16 cellular contexts compared by ENCODE assay signal in genomic region chr13:78876915-78877549, GRCh38.
DNase-seq lines count a peak whose midpoint lies in the region; ATAC-seq lines count a peak whose summit lies in the region.
"Had no signal": no experiment of that assay in that cellular context is flagged by ENCODE, and none has a peak within 500 bp of the region (broad histone marks: within the 10 kb centered on the region; RNA-seq: fewer than 3 reads in every experiment).

No MANE protein-coding gene starts in this region.

- ATAC-seq in activated naive CD8-positive, alpha-beta T cell treated with anti-CD3 and anti-CD28 coated beads, Interleukin-2, amount 50 U/mL, for 24 hours, result peak; percentile 28
- peak; percentile 37 for ATAC-seq in stimulated activated naive CD8-positive, alpha-beta T cell treated with anti-CD3 and anti-CD28 coated beads, Interleukin-15, amount 100 ng/mL, for 72 hours
- ATAC-seq in stimulated activated naive CD8-positive, alpha-beta T cell treated with anti-CD3 and anti-CD28 coated beads, Interleukin-15, Interleukin-2, amounts not matched to agents 100 U/mL and 50 U/mL, for 24 hours, result no peak
- peak; percentile 16 for ATAC-seq in left lobe of liver

- intact Hi-C loops in posterior vena cava (cut with DNase I), result no loop called here

- H3K9me3 Mint-ChIP-seq in activated naive CD8-positive, alpha-beta T cell treated with anti-CD3 and anti-CD28 coated beads, Interleukin-2, amount 50 U/mL, for 24 hours, result no peaks in the 10 kb centered on the region
- H3K9me3 Mint-ChIP-seq in activated naive CD8-positive, alpha-beta T cell treated with anti-CD3 and anti-CD28 coated beads for 36 hours, result no peaks in the 10 kb centered on the region
- H3K9me3 Mint-ChIP-seq in stimulated activated naive CD8-positive, alpha-beta T cell treated with anti-CD3 and anti-CD28 coated beads, Interleukin-15, amount 100 ng/mL, for 72 hours, result no peaks in the 10 kb centered on the region
- H3K9me3 Mint-ChIP-seq: CD8-positive, alpha-beta memory T cell had no signal

- H3K27me3 Mint-ChIP-seq in activated naive CD8-positive, alpha-beta T cell treated with anti-CD3 and anti-CD28 coated beads, Interleukin-2, amount 50 U/mL, for 24 hours, result peaks cover 7% of the 10 kb centered on the region
- H3K27me3 Mint-ChIP-seq in activated naive CD8-positive, alpha-beta T cell treated with anti-CD3 and anti-CD28 coated beads for 36 hours, result no peaks in the 10 kb centered on the region
- no peaks in the 10 kb centered on the region for H3K27me3 Mint-ChIP-seq in stimulated activated naive CD8-positive, alpha-beta T cell treated with anti-CD3 and anti-CD28 coated beads, Interleukin-15, amount 100 ng/mL, for 72 hours
- H3K27me3 Mint-ChIP-seq: CD4-positive, CD25-positive, alpha-beta regulatory T cell had no signal

- no peak overlapping the region for H3K4me3 Mint-ChIP-seq in activated naive CD8-positive, alpha-beta T cell treated with anti-CD3 and anti-CD28 coated beads, Interleukin-2, amount 50 U/mL, for 24 hours
- no peak overlapping the region for H3K4me3 Mint-ChIP-seq in activated naive CD8-positive, alpha-beta T cell treated with anti-CD3 and anti-CD28 coated beads for 36 hours
- H3K4me3 Mint-ChIP-seq in stimulated activated naive CD8-positive, alpha-beta T cell treated with anti-CD3 and anti-CD28 coated beads, Interleukin-15, amount 100 ng/mL, for 72 hours, result no peak overlapping the region
- H3K4me3 Mint-ChIP-seq: CD4-positive, CD25-positive, alpha-beta regulatory T cell; H9 had no signal

- no peaks in the 10 kb centered on the region for H3K36me3 Mint-ChIP-seq in activated naive CD8-positive, alpha-beta T cell treated with anti-CD3 and anti-CD28 coated beads, Interleukin-2, amount 50 U/mL, for 24 hours (ENCODE audit: low read depth)
- no peaks in the 10 kb centered on the region for H3K36me3 Mint-ChIP-seq in activated naive CD8-positive, alpha-beta T cell treated with anti-CD3 and anti-CD28 coated beads for 36 hours
- H3K36me3 Mint-ChIP-seq: CD4-positive, CD25-positive, alpha-beta regulatory T cell; CD8-positive, alpha-beta memory T cell had no signal

- H3K4me1 Mint-ChIP-seq in activated naive CD8-positive, alpha-beta T cell treated with anti-CD3 and anti-CD28 coated beads, Interleukin-2, amount 50 U/mL, for 24 hours, result no peaks in the 10 kb centered on the region
- no peaks in the 10 kb centered on the region for H3K4me1 Mint-ChIP-seq in activated naive CD8-positive, alpha-beta T cell treated with anti-CD3 and anti-CD28 coated beads for 36 hours
- H3K4me1 Mint-ChIP-seq in stimulated activated naive CD8-positive, alpha-beta T cell treated with anti-CD3 and anti-CD28 coated beads, Interleukin-15, amount 100 ng/mL, for 72 hours, result no peaks in the 10 kb centered on the region
- H3K4me1 Mint-ChIP-seq: CD4-positive, CD25-positive, alpha-beta regulatory T cell; CD8-positive, alpha-beta memory T cell; H9 had no signal

- no peak for DNase-seq in activated naive CD8-positive, alpha-beta T cell treated with anti-CD3 and anti-CD28 coated beads, Interleukin-2, amount 50 U/mL, for 24 hours
- no peak for DNase-seq in activated naive CD8-positive, alpha-beta T cell treated with anti-CD3 and anti-CD28 coated beads for 36 hours
- no peak for DNase-seq in stimulated activated naive CD8-positive, alpha-beta T cell treated with anti-CD3 and anti-CD28 coated beads, Interleukin-15, amount 100 ng/mL, for 72 hours
- no peak for DNase-seq in stimulated activated naive CD8-positive, alpha-beta T cell treated with anti-CD3 and anti-CD28 coated beads, Interleukin-15, Interleukin-2, amounts not matched to agents 100 U/mL and 50 U/mL, for 24 hours
- DNase-seq in left lobe of liver (ENCODE audit: low spot score), result no peak
- no peak for DNase-seq in glomerular visceral epithelial cell (ENCODE audit: extremely low spot score)
- no peak for DNase-seq in posterior vena cava (ENCODE audit: low spot score)
- DNase-seq: ACHN; BE2C; C1 segment of cervical spinal cord; CD8-positive, alpha-beta memory T cell; COR-L47; DMS 273 treated with DMSO at 0.1 percent for 48 hours; EL had no signal

- H3K27ac Mint-ChIP-seq in activated naive CD8-positive, alpha-beta T cell treated with anti-CD3 and anti-CD28 coated beads, Interleukin-2, amount 50 U/mL, for 24 hours, result no peak overlapping the region
- no peak overlapping the region for H3K27ac Mint-ChIP-seq in activated naive CD8-positive, alpha-beta T cell treated with anti-CD3 and anti-CD28 coated beads for 36 hours
- H3K27ac Mint-ChIP-seq in stimulated activated naive CD8-positive, alpha-beta T cell treated with anti-CD3 and anti-CD28 coated beads, Interleukin-15, amount 100 ng/mL, for 72 hours, result no peak overlapping the region
- H3K27ac Mint-ChIP-seq: CD4-positive, CD25-positive, alpha-beta regulatory T cell; CD8-positive, alpha-beta memory T cell had no signal
